1 cellular context compared by ENCODE assay signal in genomic region chr1:109248797-109249629, GRCh38.
A peak's percentile ranks its signal among the peaks of the same experiment; 100 is the strongest.
TF ChIP-seq lines count a peak whose summit lies in the region.

A gene with protein sequence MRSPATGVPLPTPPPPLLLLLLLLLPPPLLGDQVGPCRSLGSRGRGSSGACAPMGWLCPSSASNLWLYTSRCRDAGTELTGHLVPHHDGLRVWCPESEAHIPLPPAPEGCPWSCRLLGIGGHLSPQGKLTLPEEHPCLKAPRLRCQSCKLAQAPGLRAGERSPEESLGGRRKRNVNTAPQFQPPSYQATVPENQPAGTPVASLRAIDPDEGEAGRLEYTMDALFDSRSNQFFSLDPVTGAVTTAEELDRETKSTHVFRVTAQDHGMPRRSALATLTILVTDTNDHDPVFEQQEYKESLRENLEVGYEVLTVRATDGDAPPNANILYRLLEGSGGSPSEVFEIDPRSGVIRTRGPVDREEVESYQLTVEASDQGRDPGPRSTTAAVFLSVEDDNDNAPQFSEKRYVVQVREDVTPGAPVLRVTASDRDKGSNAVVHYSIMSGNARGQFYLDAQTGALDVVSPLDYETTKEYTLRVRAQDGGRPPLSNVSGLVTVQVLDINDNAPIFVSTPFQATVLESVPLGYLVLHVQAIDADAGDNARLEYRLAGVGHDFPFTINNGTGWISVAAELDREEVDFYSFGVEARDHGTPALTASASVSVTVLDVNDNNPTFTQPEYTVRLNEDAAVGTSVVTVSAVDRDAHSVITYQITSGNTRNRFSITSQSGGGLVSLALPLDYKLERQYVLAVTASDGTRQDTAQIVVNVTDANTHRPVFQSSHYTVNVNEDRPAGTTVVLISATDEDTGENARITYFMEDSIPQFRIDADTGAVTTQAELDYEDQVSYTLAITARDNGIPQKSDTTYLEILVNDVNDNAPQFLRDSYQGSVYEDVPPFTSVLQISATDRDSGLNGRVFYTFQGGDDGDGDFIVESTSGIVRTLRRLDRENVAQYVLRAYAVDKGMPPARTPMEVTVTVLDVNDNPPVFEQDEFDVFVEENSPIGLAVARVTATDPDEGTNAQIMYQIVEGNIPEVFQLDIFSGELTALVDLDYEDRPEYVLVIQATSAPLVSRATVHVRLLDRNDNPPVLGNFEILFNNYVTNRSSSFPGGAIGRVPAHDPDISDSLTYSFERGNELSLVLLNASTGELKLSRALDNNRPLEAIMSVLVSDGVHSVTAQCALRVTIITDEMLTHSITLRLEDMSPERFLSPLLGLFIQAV (N-terminal part only) (plus strand): TSS chr1:109249539. CDS start chr1:109250080, 541 bp downstream.

TF ChIP-seq in K562, 482 proteins besides CTCF, POLR2A, EP300 and RAD21 (continued from another document and continues in another):
- TF ChIP-seq, protein P1, sequence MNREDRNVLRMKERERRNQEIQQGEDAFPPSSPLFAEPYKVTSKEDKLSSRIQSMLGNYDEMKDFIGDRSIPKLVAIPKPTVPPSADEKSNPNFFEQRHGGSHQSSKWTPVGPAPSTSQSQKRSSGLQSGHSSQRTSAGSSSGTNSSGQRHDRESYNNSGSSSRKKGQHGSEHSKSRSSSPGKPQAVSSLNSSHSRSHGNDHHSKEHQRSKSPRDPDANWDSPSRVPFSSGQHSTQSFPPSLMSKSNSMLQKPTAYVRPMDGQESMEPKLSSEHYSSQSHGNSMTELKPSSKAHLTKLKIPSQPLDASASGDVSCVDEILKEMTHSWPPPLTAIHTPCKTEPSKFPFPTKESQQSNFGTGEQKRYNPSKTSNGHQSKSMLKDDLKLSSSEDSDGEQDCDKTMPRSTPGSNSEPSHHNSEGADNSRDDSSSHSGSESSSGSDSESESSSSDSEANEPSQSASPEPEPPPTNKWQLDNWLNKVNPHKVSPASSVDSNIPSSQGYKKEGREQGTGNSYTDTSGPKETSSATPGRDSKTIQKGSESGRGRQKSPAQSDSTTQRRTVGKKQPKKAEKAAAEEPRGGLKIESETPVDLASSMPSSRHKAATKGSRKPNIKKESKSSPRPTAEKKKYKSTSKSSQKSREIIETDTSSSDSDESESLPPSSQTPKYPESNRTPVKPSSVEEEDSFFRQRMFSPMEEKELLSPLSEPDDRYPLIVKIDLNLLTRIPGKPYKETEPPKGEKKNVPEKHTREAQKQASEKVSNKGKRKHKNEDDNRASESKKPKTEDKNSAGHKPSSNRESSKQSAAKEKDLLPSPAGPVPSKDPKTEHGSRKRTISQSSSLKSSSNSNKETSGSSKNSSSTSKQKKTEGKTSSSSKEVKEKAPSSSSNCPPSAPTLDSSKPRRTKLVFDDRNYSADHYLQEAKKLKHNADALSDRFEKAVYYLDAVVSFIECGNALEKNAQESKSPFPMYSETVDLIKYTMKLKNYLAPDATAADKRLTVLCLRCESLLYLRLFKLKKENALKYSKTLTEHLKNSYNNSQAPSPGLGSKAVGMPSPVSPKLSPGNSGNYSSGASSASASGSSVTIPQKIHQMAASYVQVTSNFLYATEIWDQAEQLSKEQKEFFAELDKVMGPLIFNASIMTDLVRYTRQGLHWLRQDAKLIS (CRISPR knock-in tag; IDR thresholded peaks at IDR 0.05): peak; percentile 74; the same call in 1 of the 2 replicates
- TF ChIP-seq TAF7 (tag; IDR thresholded peaks at IDR 0.05) (no peak), PPARD (CRISPR knock-in tag; IDR thresholded peaks at IDR 0.05) (no peak), TBP (optimal IDR thresholded peaks at IDR 0.05; ENCODE audit: low read depth, low read length) (no peak), ETV5 (CRISPR knock-in tag; IDR thresholded peaks at IDR 0.05; ENCODE audit: low read depth) (no peak), CREM (IDR thresholded peaks at IDR 0.05; ENCODE audit: low read depth) (peak; percentile 24; the same call in 1 of the 2 replicates), ZNF140 (CRISPR knock-in tag; IDR thresholded peaks at IDR 0.05) (no peak), TOE1 (IDR thresholded peaks at IDR 0.05; ENCODE audit: borderline replicate concordance) (peak; percentile 90), TOE1 (CRISPR knock-in tag; IDR thresholded peaks at IDR 0.05; ENCODE audit: borderline replicate concordance, low read depth) (no peak), POLR2G (IDR thresholded peaks at IDR 0.05; ENCODE audit: low read depth, low read length) (peak; percentile 77), ZBTB1 (CRISPR knock-in tag; IDR thresholded peaks at IDR 0.05; ENCODE audit: borderline replicate concordance, low read depth) (no peak; the same call in 1 of the 2 replicates), ZNF133 (CRISPR knock-in tag; IDR thresholded peaks at IDR 0.05) (no peak), KAT7 (CRISPR knock-in tag; IDR thresholded peaks at IDR 0.05; ENCODE audit: borderline replicate concordance) (0 out of 2 replicates have a peak, but pooled peaks have one; percentile 51), EP400 (IDR thresholded peaks at IDR 0.05) (no peak), KDM5B (IDR thresholded peaks at IDR 0.05; ENCODE audit: insufficient replicate concordance, low read depth, low read length) (peak; percentile 0), ZNF134 (CRISPR knock-in tag; conservative IDR thresholded peaks at IDR 0.05) (no peak), RAD51 (IDR thresholded peaks at IDR 0.05; ENCODE audit: borderline replicate concordance, low read depth) (no peak), RNF2 (IDR thresholded peaks at IDR 0.05) (peak; percentile 60; the same call in 1 of the 2 replicates), ZSCAN29 (IDR thresholded peaks at IDR 0.05) (no peak), POLR2AphosphoS2 (IDR thresholded peaks at IDR 0.05; ENCODE audit: low read length) (no peak), THAP7 (CRISPR knock-in tag; IDR thresholded peaks at IDR 0.05) (no peak), MLX (CRISPR knock-in tag; conservative IDR thresholded peaks at IDR 0.05) (0 out of 4 replicates have a peak, but pooled peaks of 1 of the 2 experiments have one; percentile 48), HOXB6 (CRISPR knock-in tag; IDR thresholded peaks at IDR 0.05; ENCODE audit: borderline replicate concordance) (no peak), BHLHE40 (IDR thresholded peaks at IDR 0.05; ENCODE audit: low read length) (no peak), CTBP1 (IDR thresholded peaks at IDR 0.05; ENCODE audit: borderline replicate concordance) (peak; percentile 63; the same call in 1 of the 2 replicates), SMAD1 (IDR thresholded peaks at IDR 0.05; ENCODE audit: low read depth, low read length, partially characterized antibody) (no peak), ZKSCAN3 (CRISPR knock-in tag; IDR thresholded peaks at IDR 0.05) (no peak), FOXK1 (CRISPR knock-in tag; IDR thresholded peaks at IDR 0.05; ENCODE audit: borderline replicate concordance) (peak; percentile 92), CAMTA2 (CRISPR knock-in tag; conservative IDR thresholded peaks at IDR 0.05) (no peak), ZNF175 (CRISPR knock-in tag; IDR thresholded peaks at IDR 0.05; ENCODE audit: low read depth) (no peak)
- TF ChIP-seq, protein P2, sequence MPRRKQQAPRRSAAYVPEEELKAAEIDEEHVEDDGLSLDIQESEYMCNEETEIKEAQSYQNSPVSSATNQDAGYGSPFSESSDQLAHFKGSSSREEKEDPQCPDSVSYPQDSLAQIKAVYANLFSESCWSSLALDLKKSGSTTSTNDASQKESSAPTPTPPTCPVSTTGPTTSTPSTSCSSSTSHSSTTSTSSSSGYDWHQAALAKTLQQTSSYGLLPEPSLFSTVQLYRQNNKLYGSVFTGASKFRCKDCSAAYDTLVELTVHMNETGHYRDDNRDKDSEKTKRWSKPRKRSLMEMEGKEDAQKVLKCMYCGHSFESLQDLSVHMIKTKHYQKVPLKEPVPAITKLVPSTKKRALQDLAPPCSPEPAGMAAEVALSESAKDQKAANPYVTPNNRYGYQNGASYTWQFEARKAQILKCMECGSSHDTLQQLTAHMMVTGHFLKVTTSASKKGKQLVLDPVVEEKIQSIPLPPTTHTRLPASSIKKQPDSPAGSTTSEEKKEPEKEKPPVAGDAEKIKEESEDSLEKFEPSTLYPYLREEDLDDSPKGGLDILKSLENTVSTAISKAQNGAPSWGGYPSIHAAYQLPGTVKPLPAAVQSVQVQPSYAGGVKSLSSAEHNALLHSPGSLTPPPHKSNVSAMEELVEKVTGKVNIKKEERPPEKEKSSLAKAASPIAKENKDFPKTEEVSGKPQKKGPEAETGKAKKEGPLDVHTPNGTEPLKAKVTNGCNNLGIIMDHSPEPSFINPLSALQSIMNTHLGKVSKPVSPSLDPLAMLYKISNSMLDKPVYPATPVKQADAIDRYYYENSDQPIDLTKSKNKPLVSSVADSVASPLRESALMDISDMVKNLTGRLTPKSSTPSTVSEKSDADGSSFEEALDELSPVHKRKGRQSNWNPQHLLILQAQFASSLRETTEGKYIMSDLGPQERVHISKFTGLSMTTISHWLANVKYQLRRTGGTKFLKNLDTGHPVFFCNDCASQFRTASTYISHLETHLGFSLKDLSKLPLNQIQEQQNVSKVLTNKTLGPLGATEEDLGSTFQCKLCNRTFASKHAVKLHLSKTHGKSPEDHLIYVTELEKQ (CRISPR knock-in tag; IDR thresholded peaks at IDR 0.05): 0 out of 2 replicates have a peak, but pooled peaks have one; percentile 9
- TF ChIP-seq, protein P3, sequence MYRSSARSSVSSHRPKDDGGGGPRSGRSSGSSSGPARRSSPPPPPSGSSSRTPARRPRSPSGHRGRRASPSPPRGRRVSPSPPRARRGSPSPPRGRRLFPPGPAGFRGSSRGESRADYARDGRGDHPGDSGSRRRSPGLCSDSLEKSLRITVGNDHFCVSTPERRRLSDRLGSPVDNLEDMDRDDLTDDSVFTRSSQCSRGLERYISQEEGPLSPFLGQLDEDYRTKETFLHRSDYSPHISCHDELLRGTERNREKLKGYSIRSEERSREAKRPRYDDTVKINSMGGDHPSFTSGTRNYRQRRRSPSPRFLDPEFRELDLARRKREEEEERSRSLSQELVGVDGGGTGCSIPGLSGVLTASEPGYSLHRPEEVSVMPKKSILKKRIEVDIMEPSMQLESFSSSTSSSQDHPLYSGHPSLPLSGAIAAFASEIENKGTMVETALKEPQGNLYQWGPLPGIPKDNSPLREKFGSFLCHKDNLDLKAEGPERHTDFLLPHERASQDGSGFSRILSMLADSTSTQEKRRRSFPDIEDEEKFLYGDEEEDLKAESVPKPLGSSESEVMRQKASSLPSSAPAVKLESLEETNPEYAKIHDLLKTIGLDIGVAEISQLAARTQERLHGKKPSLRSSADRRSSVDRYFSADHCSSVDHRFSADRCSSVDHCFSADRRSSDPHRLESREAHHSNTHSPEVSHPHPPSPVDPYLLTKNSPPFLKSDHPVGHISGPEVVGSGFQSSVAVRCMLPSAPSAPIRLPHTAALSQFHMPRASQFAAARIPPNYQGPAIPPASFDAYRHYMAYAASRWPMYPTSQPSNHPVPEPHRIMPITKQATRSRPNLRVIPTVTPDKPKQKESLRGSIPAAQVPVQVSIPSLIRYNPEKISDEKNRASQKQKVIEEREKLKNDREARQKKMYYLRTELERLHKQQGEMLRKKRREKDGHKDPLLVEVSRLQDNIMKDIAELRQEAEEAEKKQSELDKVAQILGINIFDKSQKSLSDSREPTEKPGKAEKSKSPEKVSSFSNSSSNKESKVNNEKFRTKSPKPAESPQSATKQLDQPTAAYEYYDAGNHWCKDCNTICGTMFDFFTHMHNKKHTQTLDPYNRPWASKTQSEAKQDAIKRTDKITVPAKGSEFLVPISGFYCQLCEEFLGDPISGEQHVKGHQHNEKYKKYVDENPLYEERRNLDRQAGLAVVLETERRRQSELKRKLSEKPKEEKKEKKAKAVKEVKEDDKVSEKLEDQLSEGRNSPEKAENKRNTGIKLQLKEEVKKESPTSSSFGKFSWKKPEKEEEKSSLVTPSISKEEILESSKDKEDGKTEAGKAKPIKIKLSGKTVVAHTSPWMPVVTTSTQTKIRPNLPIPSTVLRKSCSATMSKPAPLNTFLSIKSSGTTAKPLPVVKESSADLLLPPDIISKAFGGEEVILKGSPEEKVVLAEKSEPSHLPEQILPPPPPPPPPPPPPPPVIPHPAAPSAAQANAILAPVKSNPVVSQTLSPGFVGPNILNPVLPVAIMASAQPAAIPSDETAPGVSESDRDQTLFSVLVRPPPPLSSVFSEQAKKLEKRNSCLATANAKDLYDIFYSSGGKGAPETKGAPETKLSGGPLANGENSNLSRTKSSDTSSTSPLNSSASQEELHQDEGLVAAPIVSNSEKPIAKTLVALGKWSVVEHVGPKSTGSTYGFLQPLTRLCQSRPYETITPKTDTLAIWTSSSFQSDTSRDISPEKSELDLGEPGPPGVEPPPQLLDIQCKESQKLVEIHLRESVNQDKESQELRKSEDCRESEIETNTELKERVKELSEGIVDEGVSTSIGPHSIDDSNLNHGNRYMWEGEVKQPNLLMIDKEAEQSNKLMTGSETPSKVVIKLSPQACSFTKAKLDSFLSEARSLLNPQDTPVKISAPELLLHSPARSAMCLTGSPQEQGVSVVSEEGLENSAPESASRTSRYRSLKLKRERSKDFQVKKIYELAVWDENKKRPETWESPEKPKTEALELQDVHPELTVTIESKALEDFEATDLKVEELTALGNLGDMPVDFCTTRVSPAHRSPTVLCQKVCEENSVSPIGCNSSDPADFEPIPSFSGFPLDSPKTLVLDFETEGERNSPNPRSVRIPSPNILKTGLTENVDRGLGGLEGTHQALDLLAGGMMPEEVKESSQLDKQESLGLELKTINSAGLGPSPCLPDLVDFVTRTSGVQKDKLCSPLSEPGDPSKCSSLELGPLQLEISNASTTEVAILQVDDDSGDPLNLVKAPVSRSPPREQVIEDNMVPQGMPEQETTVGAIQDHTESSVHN (IDR thresholded peaks at IDR 0.05; ENCODE audit: borderline replicate concordance in 1 of 2, low read depth in 1 of 2): no peak
- TF ChIP-seq, protein P4, sequence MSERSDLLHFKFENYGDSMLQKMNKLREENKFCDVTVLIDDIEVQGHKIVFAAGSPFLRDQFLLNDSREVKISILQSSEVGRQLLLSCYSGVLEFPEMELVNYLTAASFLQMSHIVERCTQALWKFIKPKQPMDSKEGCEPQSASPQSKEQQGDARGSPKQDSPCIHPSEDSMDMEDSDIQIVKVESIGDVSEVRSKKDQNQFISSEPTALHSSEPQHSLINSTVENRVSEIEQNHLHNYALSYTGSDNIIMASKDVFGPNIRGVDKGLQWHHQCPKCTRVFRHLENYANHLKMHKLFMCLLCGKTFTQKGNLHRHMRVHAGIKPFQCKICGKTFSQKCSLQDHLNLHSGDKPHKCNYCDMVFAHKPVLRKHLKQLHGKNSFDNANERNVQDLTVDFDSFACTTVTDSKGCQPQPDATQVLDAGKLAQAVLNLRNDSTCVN (CRISPR knock-in tag; IDR thresholded peaks at IDR 0.05): no peak
